In genomic region chr12:63753743-63754142, GRCh38 we compare ENCODE assay signal across 1 cellular context.
TF ChIP-seq lines count a peak whose summit lies in the region.

No MANE protein-coding gene starts in this region.

TF ChIP-seq in A549, 52 proteins besides CTCF, POLR2A, EP300 and RAD21 (continued from another document):
- TF ChIP-seq, protein P1, sequence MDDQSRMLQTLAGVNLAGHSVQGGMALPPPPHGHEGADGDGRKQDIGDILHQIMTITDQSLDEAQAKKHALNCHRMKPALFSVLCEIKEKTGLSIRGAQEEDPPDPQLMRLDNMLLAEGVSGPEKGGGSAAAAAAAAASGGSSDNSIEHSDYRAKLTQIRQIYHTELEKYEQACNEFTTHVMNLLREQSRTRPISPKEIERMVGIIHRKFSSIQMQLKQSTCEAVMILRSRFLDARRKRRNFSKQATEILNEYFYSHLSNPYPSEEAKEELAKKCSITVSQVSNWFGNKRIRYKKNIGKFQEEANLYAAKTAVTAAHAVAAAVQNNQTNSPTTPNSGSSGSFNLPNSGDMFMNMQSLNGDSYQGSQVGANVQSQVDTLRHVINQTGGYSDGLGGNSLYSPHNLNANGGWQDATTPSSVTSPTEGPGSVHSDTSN (IDR thresholded peaks at IDR 0.05) = no peak
- no peak for TF ChIP-seq HEYL (CRISPR knock-in tag; IDR thresholded peaks at IDR 0.05)
- TF ChIP-seq CBX2 (IDR thresholded peaks at IDR 0.05; ENCODE audit: borderline replicate concordance, low read depth) = no peak
- TF ChIP-seq FOSL2 (IDR thresholded peaks at IDR 0.05) = no peak
- no peak for TF ChIP-seq FOSL2 (CRISPR knock-in tag; IDR thresholded peaks at IDR 0.05)
